Comparison of ENCODE assay signal across 1 cellular context in the genomic region with DNA sequence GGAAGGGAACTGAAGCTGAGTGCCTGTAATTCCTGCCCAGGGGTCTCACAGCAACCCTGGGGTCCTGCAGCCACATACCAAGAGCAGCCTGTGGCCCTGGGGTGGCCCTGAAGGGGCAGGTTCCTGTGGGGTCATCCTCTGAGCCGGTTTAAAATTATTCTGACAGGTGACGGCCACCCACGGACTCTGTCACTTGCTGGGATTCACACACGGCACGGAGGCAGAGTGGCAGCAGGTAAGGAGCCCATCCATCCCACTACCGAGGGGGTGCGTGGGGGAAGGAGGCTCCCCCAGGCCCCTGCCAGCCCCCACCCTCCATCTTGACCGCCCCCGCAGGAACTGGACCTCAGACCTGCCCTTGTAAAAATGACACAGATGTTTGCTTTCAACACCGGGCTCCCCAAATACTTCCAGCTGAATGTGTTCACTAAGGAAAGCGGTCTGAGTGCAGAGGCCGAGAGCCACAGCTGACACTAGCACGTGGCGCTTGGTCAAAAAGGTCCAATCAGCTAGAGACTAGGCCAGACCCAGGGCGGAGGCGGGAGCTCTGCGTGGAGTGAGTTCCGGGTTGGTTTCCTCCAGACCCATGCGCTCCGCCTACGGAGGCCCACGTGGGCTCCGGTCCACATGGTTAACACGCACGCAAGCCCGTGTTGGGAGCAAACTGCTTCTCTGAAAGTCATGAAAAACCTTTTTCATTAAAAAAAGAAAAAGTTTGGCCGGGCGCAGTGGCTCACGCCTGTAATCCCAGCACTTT.
TF ChIP-seq lines count a peak whose summit lies in the region.

No MANE protein-coding gene starts in this region.

TF ChIP-seq in HepG2, 621 proteins besides CTCF, POLR2A, EP300 and RAD21 (continues in another document):
- TF ChIP-seq SMAD3 (CRISPR knock-in tag; IDR thresholded peaks at IDR 0.05), result no peak
- no peak for TF ChIP-seq PLSCR1 (CRISPR knock-in tag; IDR thresholded peaks at IDR 0.05; ENCODE audit: borderline replicate concordance)
- peak; percentile 87 for TF ChIP-seq MNT (IDR thresholded peaks at IDR 0.05)
- TF ChIP-seq ZNF547 (CRISPR knock-in tag; IDR thresholded peaks at IDR 0.05), result 0 out of 2 replicates have a peak, but pooled peaks have one; percentile 56
- TF ChIP-seq IRX3 (CRISPR knock-in tag; IDR thresholded peaks at IDR 0.05; ENCODE audit: borderline replicate concordance, low read depth), result no peak; the same call in 1 of the 2 replicates
- TF ChIP-seq ZBTB1 (CRISPR knock-in tag; IDR thresholded peaks at IDR 0.05; ENCODE audit: borderline replicate concordance), result no peak
- TF ChIP-seq, protein P1, sequence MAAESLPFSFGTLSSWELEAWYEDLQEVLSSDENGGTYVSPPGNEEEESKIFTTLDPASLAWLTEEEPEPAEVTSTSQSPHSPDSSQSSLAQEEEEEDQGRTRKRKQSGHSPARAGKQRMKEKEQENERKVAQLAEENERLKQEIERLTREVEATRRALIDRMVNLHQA (CRISPR knock-in tag; IDR thresholded peaks at IDR 0.05), result no peak
- TF ChIP-seq UBTF (CRISPR knock-in tag; IDR thresholded peaks at IDR 0.05), result peak; percentile 50; the same call in 1 of the 2 replicates
- TF ChIP-seq HOXA7 (CRISPR knock-in tag; IDR thresholded peaks at IDR 0.05), result no peak
- TF ChIP-seq SMARCC2 (IDR thresholded peaks at IDR 0.05), result no peak
- TF ChIP-seq PHB2 (IDR thresholded peaks at IDR 0.05; ENCODE audit: partially characterized antibody), result no peak
- no peak for TF ChIP-seq ZMAT5 (CRISPR knock-in tag; IDR thresholded peaks at IDR 0.05; ENCODE audit: borderline replicate concordance, low read depth)
- no peak for TF ChIP-seq PLRG1 (conservative IDR thresholded peaks at IDR 0.05)
- no peak for TF ChIP-seq SETDB1 (CRISPR knock-in tag; IDR thresholded peaks at IDR 0.05; ENCODE audit: borderline replicate concordance)
- TF ChIP-seq ZNF160 (CRISPR knock-in tag; IDR thresholded peaks at IDR 0.05), result no peak
- no peak for TF ChIP-seq ZNF496 (CRISPR knock-in tag; IDR thresholded peaks at IDR 0.05; ENCODE audit: insufficient replicate concordance)
- no peak for TF ChIP-seq ZNF563 (CRISPR knock-in tag; IDR thresholded peaks at IDR 0.05)
- peak; percentile 9; the same call in 1 of the 2 replicates for TF ChIP-seq ETV5 (CRISPR knock-in tag; IDR thresholded peaks at IDR 0.05; ENCODE audit: borderline replicate concordance)
- no peak for TF ChIP-seq BRCA1 (CRISPR knock-in tag; IDR thresholded peaks at IDR 0.05)
- no peak for TF ChIP-seq HDAC6 (IDR thresholded peaks at IDR 0.05; ENCODE audit: low read depth, low read length)
- TF ChIP-seq, protein P2, sequence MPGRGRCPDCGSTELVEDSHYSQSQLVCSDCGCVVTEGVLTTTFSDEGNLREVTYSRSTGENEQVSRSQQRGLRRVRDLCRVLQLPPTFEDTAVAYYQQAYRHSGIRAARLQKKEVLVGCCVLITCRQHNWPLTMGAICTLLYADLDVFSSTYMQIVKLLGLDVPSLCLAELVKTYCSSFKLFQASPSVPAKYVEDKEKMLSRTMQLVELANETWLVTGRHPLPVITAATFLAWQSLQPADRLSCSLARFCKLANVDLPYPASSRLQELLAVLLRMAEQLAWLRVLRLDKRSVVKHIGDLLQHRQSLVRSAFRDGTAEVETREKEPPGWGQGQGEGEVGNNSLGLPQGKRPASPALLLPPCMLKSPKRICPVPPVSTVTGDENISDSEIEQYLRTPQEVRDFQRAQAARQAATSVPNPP (CRISPR knock-in tag; IDR thresholded peaks at IDR 0.05), result no peak
- no peak for TF ChIP-seq ZKSCAN1 (IDR thresholded peaks at IDR 0.05; ENCODE audit: low read length)
- TF ChIP-seq GMEB2 (CRISPR knock-in tag; IDR thresholded peaks at IDR 0.05; ENCODE audit: low read depth), result no peak
- no peak for TF ChIP-seq HIC2 (CRISPR knock-in tag; IDR thresholded peaks at IDR 0.05; ENCODE audit: low read depth)
- no peak for TF ChIP-seq GFI1 (CRISPR knock-in tag; IDR thresholded peaks at IDR 0.05; ENCODE audit: borderline replicate concordance)
- no peak for TF ChIP-seq ZNF296 (CRISPR knock-in tag; conservative IDR thresholded peaks at IDR 0.05)
- TF ChIP-seq TMF1 (CRISPR knock-in tag; IDR thresholded peaks at IDR 0.05; ENCODE audit: low read depth), result peak; percentile 53; the same call in 1 of the 2 replicates
- no peak for TF ChIP-seq REL (CRISPR knock-in tag; conservative IDR thresholded peaks at IDR 0.05)
- no peak for TF ChIP-seq MAZ (IDR thresholded peaks at IDR 0.05; ENCODE audit: borderline replicate concordance, low read depth, low read length)
- peak; percentile 11; the same call in 1 of the 2 replicates for TF ChIP-seq MAZ (CRISPR knock-in tag; IDR thresholded peaks at IDR 0.05; ENCODE audit: low read depth)
- no peak for TF ChIP-seq ZNF672 (CRISPR knock-in tag; IDR thresholded peaks at IDR 0.05)
- TF ChIP-seq ELF4 (CRISPR knock-in tag; IDR thresholded peaks at IDR 0.05; ENCODE audit: borderline replicate concordance), result no peak
- no peak for TF ChIP-seq CHCHD3 (CRISPR knock-in tag; IDR thresholded peaks at IDR 0.05)
- no peak for TF ChIP-seq ZNF431 (CRISPR knock-in tag; IDR thresholded peaks at IDR 0.05; ENCODE audit: borderline replicate concordance, low read depth)
- TF ChIP-seq ZNF878 (CRISPR knock-in tag; IDR thresholded peaks at IDR 0.05), result no peak
- TF ChIP-seq FOXC1 (CRISPR knock-in tag; IDR thresholded peaks at IDR 0.05; ENCODE audit: borderline replicate concordance), result no peak
- 0 out of 2 replicates have a peak, but pooled peaks have one; percentile 49 for TF ChIP-seq ARID2 (CRISPR knock-in tag; IDR thresholded peaks at IDR 0.05; ENCODE audit: borderline replicate concordance)
- TF ChIP-seq MZF1 (CRISPR knock-in tag; IDR thresholded peaks at IDR 0.05; ENCODE audit: borderline replicate concordance), result no peak
- peak; percentile 55; the same call in 1 of the 2 replicates for TF ChIP-seq RNF2 (conservative IDR thresholded peaks at IDR 0.05; ENCODE audit: low read depth)
- TF ChIP-seq PAX8 (CRISPR knock-in tag; IDR thresholded peaks at IDR 0.05; ENCODE audit: borderline replicate concordance), result no peak
- no peak for TF ChIP-seq ZNF205 (CRISPR knock-in tag; IDR thresholded peaks at IDR 0.05)
- no peak for TF ChIP-seq ZNF230 (CRISPR knock-in tag; IDR thresholded peaks at IDR 0.05)
- no peak for TF ChIP-seq FOXP4 (CRISPR knock-in tag; IDR thresholded peaks at IDR 0.05)
- TF ChIP-seq MTF1 (CRISPR knock-in tag; IDR thresholded peaks at IDR 0.05), result no peak
- no peak for TF ChIP-seq ZBTB3 (CRISPR knock-in tag; IDR thresholded peaks at IDR 0.05; ENCODE audit: borderline replicate concordance, low read depth)
- TF ChIP-seq ZNF782 (CRISPR knock-in tag; IDR thresholded peaks at IDR 0.05; ENCODE audit: borderline replicate concordance), result no peak
- TF ChIP-seq DRAP1 (CRISPR knock-in tag; IDR thresholded peaks at IDR 0.05), result peak; percentile 74
- TF ChIP-seq FOSL1 (CRISPR knock-in tag; IDR thresholded peaks at IDR 0.05; ENCODE audit: borderline replicate concordance), result no peak
- TF ChIP-seq GPN1 (CRISPR knock-in tag; IDR thresholded peaks at IDR 0.05; ENCODE audit: borderline replicate concordance), result no peak
- peak; percentile 52 for TF ChIP-seq ZBTB38 (CRISPR knock-in tag; IDR thresholded peaks at IDR 0.05)
- no peak for TF ChIP-seq CAMTA2 (CRISPR knock-in tag; IDR thresholded peaks at IDR 0.05; ENCODE audit: borderline replicate concordance)
- TF ChIP-seq ZNF382 (CRISPR knock-in tag; IDR thresholded peaks at IDR 0.05; ENCODE audit: borderline replicate concordance), result no peak
- no peak for TF ChIP-seq RBAK (CRISPR knock-in tag; IDR thresholded peaks at IDR 0.05)
- TF ChIP-seq GLI4 (CRISPR knock-in tag; IDR thresholded peaks at IDR 0.05; ENCODE audit: borderline replicate concordance), result no peak
- TF ChIP-seq, protein P3, sequence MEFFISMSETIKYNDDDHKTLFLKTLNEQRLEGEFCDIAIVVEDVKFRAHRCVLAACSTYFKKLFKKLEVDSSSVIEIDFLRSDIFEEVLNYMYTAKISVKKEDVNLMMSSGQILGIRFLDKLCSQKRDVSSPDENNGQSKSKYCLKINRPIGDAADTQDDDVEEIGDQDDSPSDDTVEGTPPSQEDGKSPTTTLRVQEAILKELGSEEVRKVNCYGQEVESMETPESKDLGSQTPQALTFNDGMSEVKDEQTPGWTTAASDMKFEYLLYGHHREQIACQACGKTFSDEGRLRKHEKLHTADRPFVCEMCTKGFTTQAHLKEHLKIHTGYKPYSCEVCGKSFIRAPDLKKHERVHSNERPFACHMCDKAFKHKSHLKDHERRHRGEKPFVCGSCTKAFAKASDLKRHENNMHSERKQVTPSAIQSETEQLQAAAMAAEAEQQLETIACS (CRISPR knock-in tag; IDR thresholded peaks at IDR 0.05), result no peak
- no peak for TF ChIP-seq ZNF570 (CRISPR knock-in tag; IDR thresholded peaks at IDR 0.05; ENCODE audit: borderline replicate concordance)
- no peak for TF ChIP-seq JARID2 (CRISPR knock-in tag; IDR thresholded peaks at IDR 0.05; ENCODE audit: insufficient replicate concordance)
